ENCODE assay signal across 3 cellular contexts in genomic region chr10:72895236-72895850, GRCh38.
TF ChIP-seq lines count a peak whose summit lies in the region.

No MANE protein-coding gene starts in this region.

TF ChIP-seq in GM23338, 12 proteins besides CTCF, POLR2A, EP300 and RAD21:
- TF ChIP-seq ETS1 (IDR thresholded peaks at IDR 0.05) (no peak), NANOG (IDR thresholded peaks at IDR 0.05; ENCODE audit: borderline replicate concordance) (no peak), ZNF114 (CRISPR knock-in tag; IDR thresholded peaks at IDR 0.05) (no peak), EZH2 (IDR thresholded peaks at IDR 0.05; ENCODE audit: low read depth, unreplicated experiment) (no peak), ZNF331 (CRISPR knock-in tag; IDR thresholded peaks at IDR 0.05; ENCODE audit: low read depth) (no peak), POLR2AphosphoS5 (IDR thresholded peaks at IDR 0.05; ENCODE audit: low read depth) (no peak), JUNB (IDR thresholded peaks at IDR 0.05; ENCODE audit: unreplicated experiment) (no peak), EZH2phosphoT487 (IDR thresholded peaks at IDR 0.05; ENCODE audit: unreplicated experiment) (no peak)

TF ChIP-seq in K562, 482 proteins besides CTCF, POLR2A, EP300 and RAD21:
- TF ChIP-seq NFXL1 (CRISPR knock-in tag; IDR thresholded peaks at IDR 0.05): no peak
- TF ChIP-seq U2AF1 (optimal IDR thresholded peaks at IDR 0.05; ENCODE audit: low read depth, low read length): no peak
- TF ChIP-seq SIN3A (IDR thresholded peaks at IDR 0.05; ENCODE audit: borderline replicate concordance in 2 of 2, control insufficient read depth in 1 of 2, low read depth in 2 of 2, low read length in 2 of 2): no peak
- peak in 1 of 2 experiments; percentile 44 for TF ChIP-seq NCOA2 (IDR thresholded peaks at IDR 0.05; ENCODE audit: partially characterized antibody in 2 of 2)
- TF ChIP-seq NFIC (IDR thresholded peaks at IDR 0.05): peak; percentile 99
- peak; percentile 18 for TF ChIP-seq PCBP2 (IDR thresholded peaks at IDR 0.05; ENCODE audit: low read depth, low read length, poor library complexity, severe bottlenecking)
- TF ChIP-seq MED1 (CRISPR knock-in tag; IDR thresholded peaks at IDR 0.05; ENCODE audit: borderline replicate concordance): no peak
- no peak for TF ChIP-seq L3MBTL2 (IDR thresholded peaks at IDR 0.05)
- TF ChIP-seq ZNF586 (CRISPR knock-in tag; conservative IDR thresholded peaks at IDR 0.05): no peak
- no peak for TF ChIP-seq ZKSCAN3 (CRISPR knock-in tag; IDR thresholded peaks at IDR 0.05)
- peak; percentile 94 for TF ChIP-seq NFIX (CRISPR knock-in tag; IDR thresholded peaks at IDR 0.05; ENCODE audit: low read depth)
- TF ChIP-seq, protein P1, sequence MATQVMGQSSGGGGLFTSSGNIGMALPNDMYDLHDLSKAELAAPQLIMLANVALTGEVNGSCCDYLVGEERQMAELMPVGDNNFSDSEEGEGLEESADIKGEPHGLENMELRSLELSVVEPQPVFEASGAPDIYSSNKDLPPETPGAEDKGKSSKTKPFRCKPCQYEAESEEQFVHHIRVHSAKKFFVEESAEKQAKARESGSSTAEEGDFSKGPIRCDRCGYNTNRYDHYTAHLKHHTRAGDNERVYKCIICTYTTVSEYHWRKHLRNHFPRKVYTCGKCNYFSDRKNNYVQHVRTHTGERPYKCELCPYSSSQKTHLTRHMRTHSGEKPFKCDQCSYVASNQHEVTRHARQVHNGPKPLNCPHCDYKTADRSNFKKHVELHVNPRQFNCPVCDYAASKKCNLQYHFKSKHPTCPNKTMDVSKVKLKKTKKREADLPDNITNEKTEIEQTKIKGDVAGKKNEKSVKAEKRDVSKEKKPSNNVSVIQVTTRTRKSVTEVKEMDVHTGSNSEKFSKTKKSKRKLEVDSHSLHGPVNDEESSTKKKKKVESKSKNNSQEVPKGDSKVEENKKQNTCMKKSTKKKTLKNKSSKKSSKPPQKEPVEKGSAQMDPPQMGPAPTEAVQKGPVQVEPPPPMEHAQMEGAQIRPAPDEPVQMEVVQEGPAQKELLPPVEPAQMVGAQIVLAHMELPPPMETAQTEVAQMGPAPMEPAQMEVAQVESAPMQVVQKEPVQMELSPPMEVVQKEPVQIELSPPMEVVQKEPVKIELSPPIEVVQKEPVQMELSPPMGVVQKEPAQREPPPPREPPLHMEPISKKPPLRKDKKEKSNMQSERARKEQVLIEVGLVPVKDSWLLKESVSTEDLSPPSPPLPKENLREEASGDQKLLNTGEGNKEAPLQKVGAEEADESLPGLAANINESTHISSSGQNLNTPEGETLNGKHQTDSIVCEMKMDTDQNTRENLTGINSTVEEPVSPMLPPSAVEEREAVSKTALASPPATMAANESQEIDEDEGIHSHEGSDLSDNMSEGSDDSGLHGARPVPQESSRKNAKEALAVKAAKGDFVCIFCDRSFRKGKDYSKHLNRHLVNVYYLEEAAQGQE (CRISPR knock-in tag; IDR thresholded peaks at IDR 0.05; ENCODE audit: low read depth): no peak
- TF ChIP-seq THRB (CRISPR knock-in tag; conservative IDR thresholded peaks at IDR 0.05): no peak
- TF ChIP-seq, protein P2, sequence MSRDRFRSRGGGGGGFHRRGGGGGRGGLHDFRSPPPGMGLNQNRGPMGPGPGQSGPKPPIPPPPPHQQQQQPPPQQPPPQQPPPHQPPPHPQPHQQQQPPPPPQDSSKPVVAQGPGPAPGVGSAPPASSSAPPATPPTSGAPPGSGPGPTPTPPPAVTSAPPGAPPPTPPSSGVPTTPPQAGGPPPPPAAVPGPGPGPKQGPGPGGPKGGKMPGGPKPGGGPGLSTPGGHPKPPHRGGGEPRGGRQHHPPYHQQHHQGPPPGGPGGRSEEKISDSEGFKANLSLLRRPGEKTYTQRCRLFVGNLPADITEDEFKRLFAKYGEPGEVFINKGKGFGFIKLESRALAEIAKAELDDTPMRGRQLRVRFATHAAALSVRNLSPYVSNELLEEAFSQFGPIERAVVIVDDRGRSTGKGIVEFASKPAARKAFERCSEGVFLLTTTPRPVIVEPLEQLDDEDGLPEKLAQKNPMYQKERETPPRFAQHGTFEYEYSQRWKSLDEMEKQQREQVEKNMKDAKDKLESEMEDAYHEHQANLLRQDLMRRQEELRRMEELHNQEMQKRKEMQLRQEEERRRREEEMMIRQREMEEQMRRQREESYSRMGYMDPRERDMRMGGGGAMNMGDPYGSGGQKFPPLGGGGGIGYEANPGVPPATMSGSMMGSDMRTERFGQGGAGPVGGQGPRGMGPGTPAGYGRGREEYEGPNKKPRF (IDR thresholded peaks at IDR 0.05; ENCODE audit: low read depth, low read length): no peak
- no peak for TF ChIP-seq MTA1 (IDR thresholded peaks at IDR 0.05; ENCODE audit: borderline replicate concordance)

TF ChIP-seq in liver, 16 proteins besides CTCF, POLR2A, EP300 and RAD21:
- TF ChIP-seq EGR1 (IDR thresholded peaks at IDR 0.05; ENCODE audit: low read depth in 2 of 2): no peak
- no peak for TF ChIP-seq FOXA1 (IDR thresholded peaks at IDR 0.05)
- TF ChIP-seq, protein P1 (IDR thresholded peaks at IDR 0.05): no peak
- TF ChIP-seq HNF4A (conservative IDR thresholded peaks at IDR 0.05): no peak
- no peak for TF ChIP-seq TAF1 (conservative IDR thresholded peaks at IDR 0.05)
- TF ChIP-seq RXRA (IDR thresholded peaks at IDR 0.05): no peak
- no peak for TF ChIP-seq NR2F2 (IDR thresholded peaks at IDR 0.05)
- TF ChIP-seq ZBTB33 (IDR thresholded peaks at IDR 0.05): no peak
- TF ChIP-seq, protein P3, sequence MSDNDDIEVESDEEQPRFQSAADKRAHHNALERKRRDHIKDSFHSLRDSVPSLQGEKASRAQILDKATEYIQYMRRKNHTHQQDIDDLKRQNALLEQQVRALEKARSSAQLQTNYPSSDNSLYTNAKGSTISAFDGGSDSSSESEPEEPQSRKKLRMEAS (IDR thresholded peaks at IDR 0.05): no peak
